Comparison of ENCODE assay signal across 1 cellular context in the genomic region with DNA sequence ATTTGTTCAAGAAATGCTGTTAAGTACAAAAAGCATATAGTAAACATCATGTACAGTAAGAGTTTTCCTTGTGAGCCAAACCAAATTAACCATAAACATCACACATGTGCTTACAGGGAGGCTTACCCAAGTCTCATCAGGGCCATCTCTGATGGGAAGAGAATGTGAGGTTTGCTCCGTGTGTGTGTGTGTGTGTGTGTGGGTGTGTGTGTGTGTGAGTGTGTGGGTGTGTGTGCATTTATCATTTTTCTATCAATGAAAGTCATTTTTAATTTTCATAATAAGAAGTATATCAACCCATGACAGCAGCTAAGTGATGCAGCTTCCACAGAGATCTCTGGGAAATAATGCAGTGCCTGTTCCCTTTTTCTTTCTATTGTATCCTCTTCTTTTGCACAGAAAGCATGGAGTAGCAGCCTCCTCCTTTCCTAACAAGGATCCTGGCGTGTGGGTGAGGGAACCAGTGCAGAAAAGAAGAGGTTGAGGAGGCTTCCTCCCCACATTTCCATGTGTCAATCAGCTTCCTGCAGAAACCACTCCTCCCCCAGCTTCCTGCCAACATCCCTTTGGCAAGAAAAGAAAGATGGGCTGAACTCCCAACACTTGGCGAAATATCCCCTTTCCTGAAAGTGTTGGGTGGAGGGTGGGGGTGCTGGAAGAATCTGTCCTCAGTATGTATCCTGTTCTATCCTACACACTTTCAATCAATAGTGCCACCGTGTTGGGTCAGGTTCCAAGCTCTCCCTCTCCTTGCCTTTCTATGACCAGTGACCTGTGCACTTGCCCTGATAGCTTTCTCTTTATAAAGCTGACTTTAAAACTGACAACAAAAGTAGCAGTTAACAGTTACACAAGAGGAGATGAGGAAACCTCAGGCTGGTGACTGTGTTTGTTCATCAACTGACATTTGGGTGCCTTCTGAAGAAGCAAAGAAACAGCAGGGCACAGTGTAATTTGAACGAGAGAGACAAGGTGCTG.
TF ChIP-seq lines count a peak whose summit lies in the region.

No MANE protein-coding gene starts in this region.

TF ChIP-seq in K562, 482 proteins besides CTCF, POLR2A, EP300 and RAD21 (continued from another document):
- TF ChIP-seq, protein P1, sequence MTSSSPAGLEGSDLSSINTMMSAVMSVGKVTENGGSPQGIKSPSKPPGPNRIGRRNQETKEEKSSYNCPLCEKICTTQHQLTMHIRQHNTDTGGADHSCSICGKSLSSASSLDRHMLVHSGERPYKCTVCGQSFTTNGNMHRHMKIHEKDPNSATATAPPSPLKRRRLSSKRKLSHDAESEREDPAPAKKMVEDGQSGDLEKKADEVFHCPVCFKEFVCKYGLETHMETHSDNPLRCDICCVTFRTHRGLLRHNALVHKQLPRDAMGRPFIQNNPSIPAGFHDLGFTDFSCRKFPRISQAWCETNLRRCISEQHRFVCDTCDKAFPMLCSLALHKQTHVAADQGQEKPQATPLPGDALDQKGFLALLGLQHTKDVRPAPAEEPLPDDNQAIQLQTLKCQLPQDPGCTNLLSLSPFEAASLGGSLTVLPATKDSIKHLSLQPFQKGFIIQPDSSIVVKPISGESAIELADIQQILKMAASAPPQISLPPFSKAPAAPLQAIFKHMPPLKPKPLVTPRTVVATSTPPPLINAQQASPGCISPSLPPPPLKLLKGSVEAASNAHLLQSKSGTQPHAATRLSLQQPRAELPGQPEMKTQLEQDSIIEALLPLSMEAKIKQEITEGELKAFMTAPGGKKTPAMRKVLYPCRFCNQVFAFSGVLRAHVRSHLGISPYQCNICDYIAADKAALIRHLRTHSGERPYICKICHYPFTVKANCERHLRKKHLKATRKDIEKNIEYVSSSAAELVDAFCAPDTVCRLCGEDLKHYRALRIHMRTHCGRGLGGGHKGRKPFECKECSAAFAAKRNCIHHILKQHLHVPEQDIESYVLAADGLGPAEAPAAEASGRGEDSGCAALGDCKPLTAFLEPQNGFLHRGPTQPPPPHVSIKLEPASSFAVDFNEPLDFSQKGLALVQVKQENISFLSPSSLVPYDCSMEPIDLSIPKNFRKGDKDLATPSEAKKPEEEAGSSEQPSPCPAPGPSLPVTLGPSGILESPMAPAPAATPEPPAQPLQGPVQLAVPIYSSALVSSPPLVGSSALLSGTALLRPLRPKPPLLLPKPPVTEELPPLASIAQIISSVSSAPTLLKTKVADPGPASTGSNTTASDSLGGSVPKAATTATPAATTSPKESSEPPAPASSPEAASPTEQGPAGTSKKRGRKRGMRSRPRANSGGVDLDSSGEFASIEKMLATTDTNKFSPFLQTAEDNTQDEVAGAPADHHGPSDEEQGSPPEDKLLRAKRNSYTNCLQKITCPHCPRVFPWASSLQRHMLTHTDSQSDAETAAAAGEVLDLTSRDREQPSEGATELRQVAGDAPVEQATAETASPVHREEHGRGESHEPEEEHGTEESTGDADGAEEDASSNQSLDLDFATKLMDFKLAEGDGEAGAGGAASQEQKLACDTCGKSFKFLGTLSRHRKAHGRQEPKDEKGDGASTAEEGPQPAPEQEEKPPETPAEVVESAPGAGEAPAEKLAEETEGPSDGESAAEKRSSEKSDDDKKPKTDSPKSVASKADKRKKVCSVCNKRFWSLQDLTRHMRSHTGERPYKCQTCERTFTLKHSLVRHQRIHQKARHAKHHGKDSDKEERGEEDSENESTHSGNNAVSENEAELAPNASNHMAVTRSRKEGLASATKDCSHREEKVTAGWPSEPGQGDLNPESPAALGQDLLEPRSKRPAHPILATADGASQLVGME (CRISPR knock-in tag; IDR thresholded peaks at IDR 0.05), result 0 out of 2 replicates have a peak, but pooled peaks have one; percentile 43
- TF ChIP-seq, protein P2, sequence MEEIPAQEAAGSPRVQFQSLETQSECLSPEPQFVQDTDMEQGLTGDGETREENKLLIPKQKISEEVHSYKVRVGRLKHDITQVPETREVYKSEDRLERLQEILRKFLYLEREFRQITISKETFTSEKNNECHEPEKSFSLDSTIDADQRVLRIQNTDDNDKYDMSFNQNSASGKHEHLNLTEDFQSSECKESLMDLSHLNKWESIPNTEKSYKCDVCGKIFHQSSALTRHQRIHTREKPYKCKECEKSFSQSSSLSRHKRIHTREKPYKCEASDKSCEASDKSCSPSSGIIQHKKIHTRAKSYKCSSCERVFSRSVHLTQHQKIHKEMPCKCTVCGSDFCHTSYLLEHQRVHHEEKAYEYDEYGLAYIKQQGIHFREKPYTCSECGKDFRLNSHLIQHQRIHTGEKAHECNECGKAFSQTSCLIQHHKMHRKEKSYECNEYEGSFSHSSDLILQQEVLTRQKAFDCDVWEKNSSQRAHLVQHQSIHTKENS (CRISPR knock-in tag; IDR thresholded peaks at IDR 0.05), result no peak
- no peak for TF ChIP-seq NEUROD1 (IDR thresholded peaks at IDR 0.05; ENCODE audit: borderline replicate concordance, low read depth, low read length, partially characterized antibody)
- no peak for TF ChIP-seq LARP7 (IDR thresholded peaks at IDR 0.05)
- TF ChIP-seq, protein P3, sequence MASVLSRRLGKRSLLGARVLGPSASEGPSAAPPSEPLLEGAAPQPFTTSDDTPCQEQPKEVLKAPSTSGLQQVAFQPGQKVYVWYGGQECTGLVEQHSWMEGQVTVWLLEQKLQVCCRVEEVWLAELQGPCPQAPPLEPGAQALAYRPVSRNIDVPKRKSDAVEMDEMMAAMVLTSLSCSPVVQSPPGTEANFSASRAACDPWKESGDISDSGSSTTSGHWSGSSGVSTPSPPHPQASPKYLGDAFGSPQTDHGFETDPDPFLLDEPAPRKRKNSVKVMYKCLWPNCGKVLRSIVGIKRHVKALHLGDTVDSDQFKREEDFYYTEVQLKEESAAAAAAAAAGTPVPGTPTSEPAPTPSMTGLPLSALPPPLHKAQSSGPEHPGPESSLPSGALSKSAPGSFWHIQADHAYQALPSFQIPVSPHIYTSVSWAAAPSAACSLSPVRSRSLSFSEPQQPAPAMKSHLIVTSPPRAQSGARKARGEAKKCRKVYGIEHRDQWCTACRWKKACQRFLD (CRISPR knock-in tag; IDR thresholded peaks at IDR 0.05), result no peak
- TF ChIP-seq SMC3 (conservative IDR thresholded peaks at IDR 0.05; ENCODE audit: insufficient read depth, low read depth, low read length), result no peak
- TF ChIP-seq ZNF324 (CRISPR knock-in tag; IDR thresholded peaks at IDR 0.05), result no peak
- TF ChIP-seq, protein P4, sequence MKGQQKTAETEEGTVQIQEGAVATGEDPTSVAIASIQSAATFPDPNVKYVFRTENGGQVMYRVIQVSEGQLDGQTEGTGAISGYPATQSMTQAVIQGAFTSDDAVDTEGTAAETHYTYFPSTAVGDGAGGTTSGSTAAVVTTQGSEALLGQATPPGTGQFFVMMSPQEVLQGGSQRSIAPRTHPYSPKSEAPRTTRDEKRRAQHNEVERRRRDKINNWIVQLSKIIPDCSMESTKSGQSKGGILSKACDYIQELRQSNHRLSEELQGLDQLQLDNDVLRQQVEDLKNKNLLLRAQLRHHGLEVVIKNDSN (CRISPR knock-in tag; IDR thresholded peaks at IDR 0.05), result no peak
- TF ChIP-seq, protein P5, sequence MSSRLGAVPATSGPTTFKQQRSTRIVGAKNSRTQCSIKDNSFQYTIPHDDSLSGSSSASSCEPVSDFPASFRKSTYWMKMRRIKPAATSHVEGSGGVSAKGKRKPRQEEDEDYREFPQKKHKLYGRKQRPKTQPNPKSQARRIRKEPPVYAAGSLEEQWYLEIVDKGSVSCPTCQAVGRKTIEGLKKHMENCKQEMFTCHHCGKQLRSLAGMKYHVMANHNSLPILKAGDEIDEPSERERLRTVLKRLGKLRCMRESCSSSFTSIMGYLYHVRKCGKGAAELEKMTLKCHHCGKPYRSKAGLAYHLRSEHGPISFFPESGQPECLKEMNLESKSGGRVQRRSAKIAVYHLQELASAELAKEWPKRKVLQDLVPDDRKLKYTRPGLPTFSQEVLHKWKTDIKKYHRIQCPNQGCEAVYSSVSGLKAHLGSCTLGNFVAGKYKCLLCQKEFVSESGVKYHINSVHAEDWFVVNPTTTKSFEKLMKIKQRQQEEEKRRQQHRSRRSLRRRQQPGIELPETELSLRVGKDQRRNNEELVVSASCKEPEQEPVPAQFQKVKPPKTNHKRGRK (tag; IDR thresholded peaks at IDR 0.05), result no peak
- TF ChIP-seq FOSL1 (tag; conservative IDR thresholded peaks at IDR 0.05), result no peak
- TF ChIP-seq, protein P6, sequence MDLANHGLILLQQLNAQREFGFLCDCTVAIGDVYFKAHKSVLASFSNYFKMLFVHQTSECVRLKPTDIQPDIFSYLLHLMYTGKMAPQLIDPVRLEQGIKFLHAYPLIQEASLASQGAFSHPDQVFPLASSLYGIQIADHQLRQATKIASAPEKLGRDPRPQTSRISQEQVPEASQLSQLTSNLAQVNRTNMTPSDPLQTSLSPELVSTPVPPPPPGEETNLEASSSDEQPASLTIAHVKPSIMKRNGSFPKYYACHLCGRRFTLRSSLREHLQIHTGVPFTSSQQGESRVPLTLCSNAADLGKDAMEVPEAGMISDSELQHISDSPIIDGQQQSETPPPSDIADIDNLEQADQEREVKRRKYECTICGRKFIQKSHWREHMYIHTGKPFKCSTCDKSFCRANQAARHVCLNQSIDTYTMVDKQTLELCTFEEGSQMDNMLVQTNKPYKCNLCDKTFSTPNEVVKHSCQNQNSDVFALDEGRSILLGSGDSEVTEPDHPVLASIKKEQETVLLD (IDR thresholded peaks at IDR 0.05), result no peak
